3 cellular contexts compared by ENCODE assay signal in the genomic region with DNA sequence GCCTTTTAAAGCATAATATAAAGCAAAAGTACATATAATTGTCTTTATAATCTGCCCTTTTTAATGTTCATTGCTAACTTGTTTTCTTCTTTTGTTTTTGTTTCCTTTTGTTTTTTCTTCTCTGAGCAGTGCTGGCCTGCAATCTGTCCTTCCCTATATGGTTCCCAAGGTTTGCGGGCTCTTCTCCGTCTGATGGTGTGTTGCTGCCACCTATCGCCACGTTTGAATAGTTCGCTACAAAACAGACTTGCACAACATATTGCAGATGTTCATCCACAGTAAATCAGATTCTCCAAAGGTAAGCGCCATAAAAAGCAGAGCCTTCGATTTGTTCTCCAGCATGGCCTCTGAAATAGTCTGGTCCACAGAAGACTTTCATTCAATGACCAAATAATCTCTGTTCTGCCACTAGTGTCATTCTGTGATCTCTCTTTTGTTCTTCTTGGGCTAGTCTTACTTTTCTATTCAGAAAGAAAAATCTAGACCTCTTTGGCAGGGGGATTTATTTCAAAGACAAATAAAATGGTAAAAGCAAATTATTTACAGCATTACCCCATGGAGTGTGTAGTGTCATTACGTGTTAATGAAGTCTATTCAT.
TF ChIP-seq lines count a peak whose summit lies in the region.

No MANE protein-coding gene starts in this region.

TF ChIP-seq in A549, 52 proteins besides CTCF, POLR2A, EP300 and RAD21:
- TF ChIP-seq MAFK (IDR thresholded peaks at IDR 0.05; ENCODE audit: partially characterized antibody) = no peak
- peak; percentile 68 to 90; a peak in 3 of 4 replicates for TF ChIP-seq CEBPB (IDR thresholded peaks at IDR 0.05)
- peak; percentile 82 for TF ChIP-seq SMC3 (IDR thresholded peaks at IDR 0.05)
TF ChIP-seq in A549: peak in this region for 2.

TF ChIP-seq in SK-N-SH, 30 proteins besides CTCF, POLR2A, EP300 and RAD21:
- TF ChIP-seq CHD2 (IDR thresholded peaks at IDR 0.05; ENCODE audit: low read length, partially characterized antibody) (peak; percentile 19), GATA2 (CRISPR knock-in tag; IDR thresholded peaks at IDR 0.05) (0 out of 2 replicates have a peak, but pooled peaks have one; percentile 7), SMC3 (IDR thresholded peaks at IDR 0.05; ENCODE audit: low read depth, low read length) (peak; percentile 67), FOXM1 (IDR thresholded peaks at IDR 0.05; ENCODE audit: low read depth) (no peak), JUND (IDR thresholded peaks at IDR 0.05) (no peak), TCF12 (IDR thresholded peaks at IDR 0.05) (no peak; the same call in 1 of the 2 replicates), RFX5 (IDR thresholded peaks at IDR 0.05; ENCODE audit: low read length) (no peak), GABPA (IDR thresholded peaks at IDR 0.05; ENCODE audit: low read depth) (no peak), EZH2phosphoT487 (IDR thresholded peaks at IDR 0.05; ENCODE audit: borderline replicate concordance, low read depth) (no peak), SIN3A (IDR thresholded peaks at IDR 0.05; ENCODE audit: borderline replicate concordance, low read depth, low read length) (no peak), MEF2A (IDR thresholded peaks at IDR 0.05; ENCODE audit: borderline replicate concordance, low read depth) (no peak), YY1 (IDR thresholded peaks at IDR 0.05; ENCODE audit: low read depth) (no peak), RXRA (IDR thresholded peaks at IDR 0.05; ENCODE audit: borderline replicate concordance, low read depth) (no peak)
- TF ChIP-seq, protein P1, sequence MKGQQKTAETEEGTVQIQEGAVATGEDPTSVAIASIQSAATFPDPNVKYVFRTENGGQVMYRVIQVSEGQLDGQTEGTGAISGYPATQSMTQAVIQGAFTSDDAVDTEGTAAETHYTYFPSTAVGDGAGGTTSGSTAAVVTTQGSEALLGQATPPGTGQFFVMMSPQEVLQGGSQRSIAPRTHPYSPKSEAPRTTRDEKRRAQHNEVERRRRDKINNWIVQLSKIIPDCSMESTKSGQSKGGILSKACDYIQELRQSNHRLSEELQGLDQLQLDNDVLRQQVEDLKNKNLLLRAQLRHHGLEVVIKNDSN (IDR thresholded peaks at IDR 0.05; ENCODE audit: borderline replicate concordance, low read depth) = no peak
- TF ChIP-seq, protein P2, sequence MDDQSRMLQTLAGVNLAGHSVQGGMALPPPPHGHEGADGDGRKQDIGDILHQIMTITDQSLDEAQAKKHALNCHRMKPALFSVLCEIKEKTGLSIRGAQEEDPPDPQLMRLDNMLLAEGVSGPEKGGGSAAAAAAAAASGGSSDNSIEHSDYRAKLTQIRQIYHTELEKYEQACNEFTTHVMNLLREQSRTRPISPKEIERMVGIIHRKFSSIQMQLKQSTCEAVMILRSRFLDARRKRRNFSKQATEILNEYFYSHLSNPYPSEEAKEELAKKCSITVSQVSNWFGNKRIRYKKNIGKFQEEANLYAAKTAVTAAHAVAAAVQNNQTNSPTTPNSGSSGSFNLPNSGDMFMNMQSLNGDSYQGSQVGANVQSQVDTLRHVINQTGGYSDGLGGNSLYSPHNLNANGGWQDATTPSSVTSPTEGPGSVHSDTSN (IDR thresholded peaks at IDR 0.05) = no peak
- TF ChIP-seq, protein P3, sequence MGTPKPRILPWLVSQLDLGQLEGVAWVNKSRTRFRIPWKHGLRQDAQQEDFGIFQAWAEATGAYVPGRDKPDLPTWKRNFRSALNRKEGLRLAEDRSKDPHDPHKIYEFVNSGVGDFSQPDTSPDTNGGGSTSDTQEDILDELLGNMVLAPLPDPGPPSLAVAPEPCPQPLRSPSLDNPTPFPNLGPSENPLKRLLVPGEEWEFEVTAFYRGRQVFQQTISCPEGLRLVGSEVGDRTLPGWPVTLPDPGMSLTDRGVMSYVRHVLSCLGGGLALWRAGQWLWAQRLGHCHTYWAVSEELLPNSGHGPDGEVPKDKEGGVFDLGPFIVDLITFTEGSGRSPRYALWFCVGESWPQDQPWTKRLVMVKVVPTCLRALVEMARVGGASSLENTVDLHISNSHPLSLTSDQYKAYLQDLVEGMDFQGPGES (IDR thresholded peaks at IDR 0.05; ENCODE audit: low read depth, low read length) = no peak
TF ChIP-seq in SK-N-SH: peak in this region for 3.

TF ChIP-seq in GM12878, 131 proteins besides CTCF, POLR2A, EP300 and RAD21:
- TF ChIP-seq FOXM1 (IDR thresholded peaks at IDR 0.05; ENCODE audit: low read depth, low read length) (no peak), ZNF24 (IDR thresholded peaks at IDR 0.05) (no peak), RUNX3 (IDR thresholded peaks at IDR 0.05; ENCODE audit: low read length) (peak; percentile 43; the same call in 1 of the 2 replicates), SMC3 (IDR thresholded peaks at IDR 0.05; ENCODE audit: borderline replicate concordance, low read length) (peak; percentile 46; the same call in 1 of the 2 replicates), MEF2B (IDR thresholded peaks at IDR 0.05; ENCODE audit: partially characterized antibody, poor library complexity, severe bottlenecking) (no peak)
- TF ChIP-seq, protein P4, sequence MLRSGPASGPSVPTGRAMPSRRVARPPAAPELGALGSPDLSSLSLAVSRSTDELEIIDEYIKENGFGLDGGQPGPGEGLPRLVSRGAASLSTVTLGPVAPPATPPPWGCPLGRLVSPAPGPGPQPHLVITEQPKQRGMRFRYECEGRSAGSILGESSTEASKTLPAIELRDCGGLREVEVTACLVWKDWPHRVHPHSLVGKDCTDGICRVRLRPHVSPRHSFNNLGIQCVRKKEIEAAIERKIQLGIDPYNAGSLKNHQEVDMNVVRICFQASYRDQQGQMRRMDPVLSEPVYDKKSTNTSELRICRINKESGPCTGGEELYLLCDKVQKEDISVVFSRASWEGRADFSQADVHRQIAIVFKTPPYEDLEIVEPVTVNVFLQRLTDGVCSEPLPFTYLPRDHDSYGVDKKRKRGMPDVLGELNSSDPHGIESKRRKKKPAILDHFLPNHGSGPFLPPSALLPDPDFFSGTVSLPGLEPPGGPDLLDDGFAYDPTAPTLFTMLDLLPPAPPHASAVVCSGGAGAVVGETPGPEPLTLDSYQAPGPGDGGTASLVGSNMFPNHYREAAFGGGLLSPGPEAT (IDR thresholded peaks at IDR 0.05; ENCODE audit: low read depth) = no peak
- TF ChIP-seq, protein P5, sequence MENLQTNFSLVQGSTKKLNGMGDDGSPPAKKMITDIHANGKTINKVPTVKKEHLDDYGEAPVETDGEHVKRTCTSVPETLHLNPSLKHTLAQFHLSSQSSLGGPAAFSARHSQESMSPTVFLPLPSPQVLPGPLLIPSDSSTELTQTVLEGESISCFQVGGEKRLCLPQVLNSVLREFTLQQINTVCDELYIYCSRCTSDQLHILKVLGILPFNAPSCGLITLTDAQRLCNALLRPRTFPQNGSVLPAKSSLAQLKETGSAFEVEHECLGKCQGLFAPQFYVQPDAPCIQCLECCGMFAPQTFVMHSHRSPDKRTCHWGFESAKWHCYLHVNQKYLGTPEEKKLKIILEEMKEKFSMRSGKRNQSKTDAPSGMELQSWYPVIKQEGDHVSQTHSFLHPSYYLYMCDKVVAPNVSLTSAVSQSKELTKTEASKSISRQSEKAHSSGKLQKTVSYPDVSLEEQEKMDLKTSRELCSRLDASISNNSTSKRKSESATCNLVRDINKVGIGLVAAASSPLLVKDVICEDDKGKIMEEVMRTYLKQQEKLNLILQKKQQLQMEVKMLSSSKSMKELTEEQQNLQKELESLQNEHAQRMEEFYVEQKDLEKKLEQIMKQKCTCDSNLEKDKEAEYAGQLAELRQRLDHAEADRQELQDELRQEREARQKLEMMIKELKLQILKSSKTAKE (IDR thresholded peaks at IDR 0.05; ENCODE audit: low read depth, poor library complexity, severe bottlenecking) = no peak
